33 cellular contexts compared by ENCODE assay signal in genomic region chr19:1622541-1622940, GRCh38. TPM values are rescaled to one million over a fixed set of nuclear protein-coding genes. Genes with fewer than 3 reads are reported as not detected.
DNase-seq lines count a peak whose midpoint lies in the region; ATAC-seq and TF ChIP-seq lines count a peak whose summit lies in the region.
"Had no signal": no experiment of that assay in that cellular context is flagged by ENCODE, and none has a peak within 500 bp of the region (broad histone marks: within the 10 kb centered on the region; RNA-seq: fewer than 3 reads in every experiment).

No MANE protein-coding gene starts in this region.

- H3K4me3 ChIP-seq in SK-N-SH (ENCODE audit: low read depth in 2 of 2, low read length in 1 of 2) = no peak overlapping the region
- no peak overlapping the region for H3K4me3 ChIP-seq in HEK293 (ENCODE audit: low read depth, low read length)
- no peak overlapping the region for H3K4me3 ChIP-seq in vagina
- H3K4me3 ChIP-seq: left lung, ovary, thyroid gland had no signal

- no peak overlapping the region for H2AFZ ChIP-seq in SK-N-SH (ENCODE audit: low read depth)

- H3F3A ChIP-seq in SK-N-SH (replicated peaks; ENCODE audit: insufficient read depth) = peaks cover 2% of the 10 kb centered on the region

- no peak for TF ChIP-seq POLR2A in vagina (IDR thresholded peaks at IDR 0.05)

- peaks cover 6% of the 10 kb centered on the region; the same call in 1 of the 2 replicates for H4K20me1 ChIP-seq in SK-N-SH (ENCODE audit: insufficient read depth)

- no peaks in the 10 kb centered on the region for H3K9me3 Mint-ChIP-seq in dendritic cell treated with granulocyte-macrophage colony-stimulating factor and Interleukin-4, amounts not matched to agents 40 ng/mL and 50 ng/mL, for 4 days
- no peaks in the 10 kb centered on the region for H3K9me3 Mint-ChIP-seq in progenitor cell of endocrine pancreas (ENCODE audit: low read depth)
- H3K9me3 Mint-ChIP-seq: immature natural killer cell; naive thymus-derived CD8-positive, alpha-beta T cell; stimulated activated naive CD8-positive, alpha-beta T cell treated with anti-CD3 and anti-CD28 coated beads, Interleukin-15, amount 100 ng/mL, for 72 hours had no signal

- TF ChIP-seq CTCF in SK-N-SH (IDR thresholded peaks at IDR 0.05) (no peak), HEK293 (tag by site-specific recombination; IDR thresholded peaks at IDR 0.05) (no peak), progenitor cell of endocrine pancreas (IDR thresholded peaks at IDR 0.05; ENCODE audit: unreplicated experiment) (no peak), vagina (IDR thresholded peaks at IDR 0.05) (no peak)

- no peak overlapping the region for H3K4me2 ChIP-seq in SK-N-SH

- H3K9me3 ChIP-seq in SK-N-SH (no peaks in the 10 kb centered on the region), HEK293 (ENCODE audit: control insufficient read depth, insufficient read depth, low read depth, low read length) (no peaks in the 10 kb centered on the region), vagina (no peaks in the 10 kb centered on the region)
- H3K9me3 ChIP-seq: left lung, ovary, thyroid gland had no signal

- H3K9ac ChIP-seq in SK-N-SH = no peak overlapping the region

- WGBS in SK-N-SH (ENCODE audit: low lambda C conversion rate) = 99% methylated on average over 5 of the region's 5 CpGs

- CTCF ChIA-PET in SK-N-SH (lab: Yijun Ruan, JAX) (interaction anchor here (1.0 to 2.1 kb wide), 3 partner anchors 16 to 146 kb away, joined by 3 to 7 read pairs (median 3); no protein-coding TSS in a partner anchor), HEK293 (lab: Yijun Ruan, JAX) (interaction anchor here (0.8 to 1.0 kb wide), 2 partner anchors 17 to 144 kb away, joined by 4 to 5 read pairs; partner anchors contain the start of gene UQCR11)

- peak overlapping the region; percentile 34 for H3K27ac Mint-ChIP-seq in dendritic cell treated with granulocyte-macrophage colony-stimulating factor and Interleukin-4, amounts not matched to agents 40 ng/mL and 50 ng/mL, for 4 days
- peak overlapping the region; percentile 89 for H3K27ac Mint-ChIP-seq in progenitor cell of endocrine pancreas
- H3K27ac Mint-ChIP-seq: stimulated activated naive CD8-positive, alpha-beta T cell treated with anti-CD3 and anti-CD28 coated beads, Interleukin-15, amount 100 ng/mL, for 72 hours had no signal

- ATAC-seq in SK-N-SH treated with all-trans-retinoic acid at 6 μM for 48 hours (no peak), HG03196 (IDR thresholded peaks at IDR 0.05; ENCODE audit: unreplicated experiment) (no peak), GM19455 (IDR thresholded peaks at IDR 0.05; ENCODE audit: unreplicated experiment) (no peak)
- ATAC-seq: esophagus mucosa; left lung; naive thymus-derived CD8-positive, alpha-beta T cell; right cardiac atrium had no signal

- no peaks in the 10 kb centered on the region for H3K27me3 ChIP-seq in SK-N-SH (ENCODE audit: insufficient read depth)
- no peaks in the 10 kb centered on the region for H3K27me3 ChIP-seq in vagina
- H3K27me3 ChIP-seq: left lung, ovary, thyroid gland had no signal

- H3K4me1 ChIP-seq in SK-N-SH (ENCODE audit: control insufficient read depth in 1 of 2, insufficient read depth in 2 of 2, low read depth in 1 of 2, low read length in 1 of 2) (no peaks in the 10 kb centered on the region; a peak in 1 of 4 replicates), HEK293 (ENCODE audit: control insufficient read depth, insufficient read depth, low read length) (no peaks in the 10 kb centered on the region), vagina (no peaks in the 10 kb centered on the region)
- H3K4me1 ChIP-seq: left lung, thyroid gland had no signal

- peaks cover 6% of the 10 kb centered on the region for H3K4me1 Mint-ChIP-seq in dendritic cell treated with granulocyte-macrophage colony-stimulating factor and Interleukin-4, amounts not matched to agents 40 ng/mL and 50 ng/mL, for 4 days (ENCODE audit: low read depth)
- no peaks in the 10 kb centered on the region for H3K4me1 Mint-ChIP-seq in progenitor cell of endocrine pancreas (ENCODE audit: low read depth)

- H3K36me3 Mint-ChIP-seq in dendritic cell treated with granulocyte-macrophage colony-stimulating factor and Interleukin-4, amounts not matched to agents 40 ng/mL and 50 ng/mL, for 4 days (ENCODE audit: low read depth) = peaks cover 98% of the 10 kb centered on the region
- H3K36me3 Mint-ChIP-seq in progenitor cell of endocrine pancreas (ENCODE audit: insufficient read depth) = peaks cover 20% of the 10 kb centered on the region

- no peak for DNase-seq in SK-N-SH
- DNase-seq in progenitor cell of endocrine pancreas (ENCODE audit: low spot score, unreplicated experiment) = no peak
- DNase-seq in vagina (ENCODE audit: extremely low spot score in 2 of 2) = no peak
- DNase-seq: activated CD4-positive, alpha-beta T cell treated with anti-CD3 and anti-CD28 coated beads, Interleukin-2, amount 50 U/mL, for 4 hours; activated CD8-positive, alpha-beta memory T cell treated with anti-CD3 and anti-CD28 coated beads, Interleukin-2, amount 50 U/mL, for 4 hours; DMS79; effector memory CD4-positive, alpha-beta T cell; foreskin melanocyte; GF-D8; hippocampal formation; immature natural killer cell; left lung; midbrain; naive thymus-derived CD8-positive, alpha-beta T cell; NCI-H1092 treated with DMSO at 0.1 percent for 48 hours; NCI-H2029; NCI-H345; NCI-H748 treated with DMSO at 0.1 percent for 48 hours; ovary; stimulated activated CD4-positive, alpha-beta T cell treated with anti-CD3 and anti-CD28 coated beads, Interleukin-12 subunit alpha, Interleukin-12 subunit beta, amount 100 ng/mL, for 4 hours; stimulated activated CD4-positive, alpha-beta T cell treated with anti-CD3 and anti-CD28 coated beads, Interleukin-4, amount 100 ng/mL, for 24 hours; stimulated activated naive CD8-positive, alpha-beta T cell treated with anti-CD3 and anti-CD28 coated beads, Interleukin-15, amount 100 ng/mL, for 72 hours; thyroid gland; WERI-Rb-1 had no signal

- no peak overlapping the region for H3K4me3 Mint-ChIP-seq in dendritic cell treated with granulocyte-macrophage colony-stimulating factor and Interleukin-4, amounts not matched to agents 40 ng/mL and 50 ng/mL, for 4 days
- no peak overlapping the region for H3K4me3 Mint-ChIP-seq in progenitor cell of endocrine pancreas (ENCODE audit: low read depth)
- H3K4me3 Mint-ChIP-seq: immature natural killer cell; naive thymus-derived CD8-positive, alpha-beta T cell; stimulated activated naive CD8-positive, alpha-beta T cell treated with anti-CD3 and anti-CD28 coated beads, Interleukin-15, amount 100 ng/mL, for 72 hours had no signal

- intact Hi-C loops in dendritic cell treated with granulocyte-macrophage colony-stimulating factor and Interleukin-4, amounts not matched to agents 40 ng/mL and 50 ng/mL, for 4 days (cut with micrococcal nuclease) = no loop called here
- intact Hi-C loops in vagina (cut with DNase I) = no loop called here

- H3K79me2 ChIP-seq in SK-N-SH (ENCODE audit: insufficient read depth) = 0 out of 2 replicates have a peak, but pooled peaks cover 8% of the 10 kb centered on the region

- TF ChIP-seq RAD21 in SK-N-SH (IDR thresholded peaks at IDR 0.05; ENCODE audit: low read length) = no peak

- peaks cover 0 to 65% of the 10 kb centered on the region in 2 experiments for H3K36me3 ChIP-seq in SK-N-SH (replicated peaks in 1 of 2; ENCODE audit: control insufficient read depth in 1 of 2, insufficient read depth in 2 of 2, low read length in 1 of 2)
- peaks cover 0 to 71% of the 10 kb centered on the region in 2 experiments; a peak in 2 of 3 replicates for H3K36me3 ChIP-seq in HEK293 (ENCODE audit: control insufficient read depth in 2 of 2, insufficient read depth in 1 of 2, low read length in 2 of 2)
- H3K36me3 ChIP-seq in vagina = peaks cover 0 to 41% of the 10 kb centered on the region in 2 donors
- H3K36me3 ChIP-seq: ovary had no signal

- POLR2A ChIA-PET in SK-N-SH (lab: Yijun Ruan, JAX) (interaction anchor here (0.6 kb wide), 1 partner anchor 9 kb away, joined by 3 read pairs; no protein-coding TSS in a partner anchor), HEK293 (lab: Yijun Ruan, JAX) (no interaction called here)

- no peaks in the 10 kb centered on the region for H3K27me3 Mint-ChIP-seq in dendritic cell treated with granulocyte-macrophage colony-stimulating factor and Interleukin-4, amounts not matched to agents 40 ng/mL and 50 ng/mL, for 4 days
- no peaks in the 10 kb centered on the region for H3K27me3 Mint-ChIP-seq in progenitor cell of endocrine pancreas
- H3K27me3 Mint-ChIP-seq: naive thymus-derived CD8-positive, alpha-beta T cell; stimulated activated naive CD8-positive, alpha-beta T cell treated with anti-CD3 and anti-CD28 coated beads, Interleukin-15, amount 100 ng/mL, for 72 hours had no signal

- H3K27ac ChIP-seq in SK-N-SH (ENCODE audit: low read depth in 2 of 2, low read length in 1 of 2) = no peak overlapping the region
- H3K27ac ChIP-seq in HEK293 (ENCODE audit: extremely low read depth, low read depth, low read length) = no peak overlapping the region
- no peak overlapping the region for H3K27ac ChIP-seq in vagina
- H3K27ac ChIP-seq: 22Rv1, HL-60, left lung, ovary, thyroid gland, WERI-Rb-1 had no signal

- H3K9me2 ChIP-seq in SK-N-SH = no peaks in the 10 kb centered on the region

- no peak for TF ChIP-seq EP300 in SK-N-SH (IDR thresholded peaks at IDR 0.05; ENCODE audit: borderline replicate concordance in 1 of 2, low read depth in 1 of 2, low read length in 1 of 2)

TF ChIP-seq in SK-N-SH treated with all-trans-retinoic acid at 6 μM for 48 hours, 23 proteins besides CTCF, POLR2A, EP300 and RAD21 (continues in another document):
- TF ChIP-seq GLIS3 (CRISPR knock-in tag; IDR thresholded peaks at IDR 0.05) = no peak

TF ChIP-seq in SK-N-SH, 30 proteins besides CTCF, POLR2A, EP300 and RAD21 (continues in another document):
- no peak for TF ChIP-seq FOXM1 (IDR thresholded peaks at IDR 0.05; ENCODE audit: low read depth)

TF ChIP-seq in HEK293, 187 proteins besides CTCF, POLR2A, EP300 and RAD21 (continues in another document):
- TF ChIP-seq ZNF670 (tag by site-specific recombination; IDR thresholded peaks at IDR 0.05; ENCODE audit: low read depth) = no peak

RNA-seq across cellular contexts. Expression of gene UQCR11, which starts 17.3 kb away (rescaled TPM):
- polyA plus RNA-seq in SK-N-SH (2012; rRNA removed) = 247 and 372 TPM in 2 replicates
- 232 and 233 TPM in 2 replicates for polyA plus RNA-seq in SK-N-SH (2012; cell fraction: cytosol; rRNA removed)
- 81.2 and 187 TPM in 2 replicates for polyA plus RNA-seq in SK-N-SH (2012; cell fraction: nucleus; rRNA removed)
- total RNA-seq in progenitor cell of endocrine pancreas (156 and 171 TPM in 2 replicates), vagina (79.8 TPM)

RNA-seq across cellular contexts. Expression of gene TCF3, which starts 29.9 kb away (rescaled TPM):
- polyA plus RNA-seq in SK-N-SH (2012; rRNA removed) = 81.3 and 104 TPM in 2 replicates
- 49.6 and 82.9 TPM in 2 replicates for polyA plus RNA-seq in SK-N-SH (2012; cell fraction: cytosol; rRNA removed)
- polyA plus RNA-seq in SK-N-SH (2012; cell fraction: nucleus; rRNA removed) = 173 and 175 TPM in 2 replicates
- total RNA-seq in progenitor cell of endocrine pancreas (318 and 334 TPM in 2 replicates), vagina (26.0 TPM)

RNA-seq across cellular contexts. Expression of gene MBD3, which starts 29.9 kb away (rescaled TPM):
- 74.1 and 96.5 TPM in 2 replicates for polyA plus RNA-seq in SK-N-SH (2012; rRNA removed)
- 44.9 and 52.3 TPM in 2 replicates for polyA plus RNA-seq in SK-N-SH (2012; cell fraction: cytosol; rRNA removed)
- 183 and 250 TPM in 2 replicates for polyA plus RNA-seq in SK-N-SH (2012; cell fraction: nucleus; rRNA removed)
- total RNA-seq in progenitor cell of endocrine pancreas (131 and 133 TPM in 2 replicates), vagina (66.0 TPM)

RNA-seq across cellular contexts. Expression of gene MEX3D, which starts 54.4 kb away (rescaled TPM):
- polyA plus RNA-seq in SK-N-SH (2012; rRNA removed) = 11.5 and 14.9 TPM in 2 replicates
- polyA plus RNA-seq in SK-N-SH (2012; cell fraction: cytosol; rRNA removed) = 6.4 and 11.6 TPM in 2 replicates
- polyA plus RNA-seq in SK-N-SH (2012; cell fraction: nucleus; rRNA removed) = 10.4 and 15.7 TPM in 2 replicates
- total RNA-seq in progenitor cell of endocrine pancreas (119 and 124 TPM in 2 replicates), vagina (21.4 TPM)

Comparison
In these comparisons a context has a peak if more than half of its experiments do, and no peak if none do; other contexts are left out.
1. RNA of gene TCF3, which starts 29.9 kb away (total RNA-seq): 318 to 334 TPM in progenitor cell of endocrine pancreas; 26.0 TPM in vagina (single experiment); every median in the first group is over 10 times any median in the second.